In genomic region chr3:51941447-51941797, GRCh38 we compare ENCODE assay signal across 8 cellular contexts. TPM values are rescaled to one million over a fixed set of nuclear protein-coding genes. Genes with fewer than 3 reads are reported as not detected.
DNase-seq lines count a peak whose midpoint lies in the region; ATAC-seq, FAIRE-seq and TF ChIP-seq lines count a peak whose summit lies in the region.

No MANE protein-coding gene starts in this region.

- CTCF ChIA-PET in activated CD4-positive, alpha-beta T cell treated with anti-CD3 and anti-CD28 coated beads for 36 hours (lab: Charles Lee): interaction anchor here (0.6 to 3.3 kb wide), 25 partner anchors 9 to 1623 kb away, joined by 3 to 30 read pairs (median 4); partner anchors contain the start of genes ABHD14A, ABHD14B, DUSP7 and IQCF2
- CTCF ChIA-PET in HepG2 (lab: Yijun Ruan, JAX; ENCODE audit: low intra/inter-chr PET ratio, low total read pairs): interaction anchor here (1.2 to 2.1 kb wide), 4 partner anchors 33 to 60 kb away, joined by 3 to 34 read pairs (median 14); partner anchors contain the start of genes ABHD14A, ABHD14B, ACY1 and RPL29

- peak overlapping the region; percentile 82 for H3K9ac ChIP-seq in HepG2 (ENCODE audit: insufficient read depth, low read depth, low read length)

- H3K36me3 Mint-ChIP-seq in activated CD4-positive, alpha-beta T cell treated with anti-CD3 and anti-CD28 coated beads for 36 hours (ENCODE audit: low read depth): peaks cover 25% of the 10 kb centered on the region
- H3K36me3 Mint-ChIP-seq in activated naive CD8-positive, alpha-beta T cell treated with anti-CD3 and anti-CD28 coated beads, Interleukin-2, amount 50 U/mL, for 24 hours (ENCODE audit: low read depth): peaks cover 21% of the 10 kb centered on the region

- no peak for TF ChIP-seq CTCF in HepG2 (CRISPR knock-in tag; IDR thresholded peaks at IDR 0.05)

- no peak for TF ChIP-seq EP300 in HepG2 (IDR thresholded peaks at IDR 0.05; ENCODE audit: low read depth in 2 of 2, low read length in 2 of 2)
- TF ChIP-seq EP300 in HepG2 (CRISPR knock-in tag; IDR thresholded peaks at IDR 0.05; ENCODE audit: borderline replicate concordance): no peak

- H3K4me3 ChIP-seq in HepG2 (replicated peaks in 1 of 3; ENCODE audit: insufficient read depth in 1 of 3, low read depth in 2 of 3, low read length in 3 of 3): peak overlapping the region; percentile 75 to 84 (median 80)
- H3K4me3 ChIP-seq in thymus (ENCODE audit: low read length): peak overlapping the region; percentile 59

- POLR2A ChIA-PET in activated CD4-positive, alpha-beta T cell treated with anti-CD3 and anti-CD28 coated beads for 36 hours (lab: Charles Lee): interaction anchor here (0.6 to 1.1 kb wide), 7 partner anchors 28 to 1374 kb away, joined by 3 to 13 read pairs (median 3); partner anchors contain the start of genes ACY1, C3orf18, DUSP7 and RPL29
- POLR2A ChIA-PET in HepG2 (lab: Yijun Ruan, JAX): interaction anchor here (0.7 to 4.5 kb wide), 13 partner anchors 9 to 297 kb away, joined by 3 to 173 read pairs (median 13); partner anchors contain the start of genes ABHD14A, ABHD14B, ACY1 and DUSP7

- no peak for ATAC-seq in activated CD4-positive, alpha-beta T cell treated with anti-CD3 and anti-CD28 coated beads for 36 hours
- no peak for ATAC-seq in activated naive CD8-positive, alpha-beta T cell treated with anti-CD3 and anti-CD28 coated beads, Interleukin-2, amount 50 U/mL, for 24 hours
- ATAC-seq in HepG2 (no peak), GM19035 (IDR thresholded peaks at IDR 0.05; ENCODE audit: unreplicated experiment) (no peak), HG03039 (IDR thresholded peaks at IDR 0.05; ENCODE audit: unreplicated experiment) (no peak)

- no peaks in the 10 kb centered on the region; the same call in 1 of the 2 replicates for H4K20me1 ChIP-seq in HepG2 (ENCODE audit: insufficient read depth, low read length)

- peak overlapping the region; percentile 84 for H3K4me3 Mint-ChIP-seq in activated CD4-positive, alpha-beta T cell treated with anti-CD3 and anti-CD28 coated beads for 36 hours
- peak overlapping the region; percentile 79 for H3K4me3 Mint-ChIP-seq in activated naive CD8-positive, alpha-beta T cell treated with anti-CD3 and anti-CD28 coated beads, Interleukin-2, amount 50 U/mL, for 24 hours

- no TSS peak for BruUV-seq in HepG2 (replicated peaks; lab: Mats Ljungman, UMichigan)

- H3K9me3 ChIP-seq in HepG2 (ENCODE audit: low read length): no peaks in the 10 kb centered on the region
- no peaks in the 10 kb centered on the region for H3K9me3 ChIP-seq in thymus (ENCODE audit: control insufficient read depth)

- H3K4me1 Mint-ChIP-seq in activated CD4-positive, alpha-beta T cell treated with anti-CD3 and anti-CD28 coated beads for 36 hours: peaks cover 33% of the 10 kb centered on the region
- peaks cover 32% of the 10 kb centered on the region for H3K4me1 Mint-ChIP-seq in activated naive CD8-positive, alpha-beta T cell treated with anti-CD3 and anti-CD28 coated beads, Interleukin-2, amount 50 U/mL, for 24 hours

- no peak overlapping the region for H2AFZ ChIP-seq in HepG2 (ENCODE audit: low read length)

- no peaks in the 10 kb centered on the region for H3K9me3 Mint-ChIP-seq in activated CD4-positive, alpha-beta T cell treated with anti-CD3 and anti-CD28 coated beads for 36 hours (ENCODE audit: low read depth)
- no peaks in the 10 kb centered on the region for H3K9me3 Mint-ChIP-seq in activated naive CD8-positive, alpha-beta T cell treated with anti-CD3 and anti-CD28 coated beads, Interleukin-2, amount 50 U/mL, for 24 hours

- H3K27me3 Mint-ChIP-seq in activated CD4-positive, alpha-beta T cell treated with anti-CD3 and anti-CD28 coated beads for 36 hours: no peaks in the 10 kb centered on the region
- H3K27me3 Mint-ChIP-seq in activated naive CD8-positive, alpha-beta T cell treated with anti-CD3 and anti-CD28 coated beads, Interleukin-2, amount 50 U/mL, for 24 hours: no peaks in the 10 kb centered on the region

- DNase-seq in activated CD4-positive, alpha-beta T cell treated with anti-CD3 and anti-CD28 coated beads for 36 hours: no peak
- no peak for DNase-seq in activated CD4-positive, alpha-beta T cell treated with anti-CD3 and anti-CD28 coated beads for 48 hours
- DNase-seq in activated naive CD8-positive, alpha-beta T cell treated with anti-CD3 and anti-CD28 coated beads, Interleukin-2, amount 50 U/mL, for 24 hours: no peak
- no peak for DNase-seq in HepG2 (ENCODE audit: low spot score)
- DNase-seq in NCI-H524 (lab: John Stamatoyannopoulos, UW): no peak

- H3K79me2 ChIP-seq in HepG2 (ENCODE audit: insufficient read depth, low read length): peaks cover 28% of the 10 kb centered on the region

- WGBS in HepG2 (ENCODE audit: low lambda C conversion rate): no CpG with 5 or more reads among the region's 21 CpGs
- WGBS in thymus: 1% methylated on average over 21 of the region's 21 CpGs

- in situ Hi-C loops in HepG2 (cut with HindIII; ENCODE audit: extremely low pct_ligation_motif_present, low pct_unique_long_range_greater_than_20kb): no loop called here

- intact Hi-C loops in activated CD4-positive, alpha-beta T cell treated with anti-CD3 and anti-CD28 coated beads for 36 hours (cut with DNase I, micrococcal nuclease): loop anchor here (5.0 to 10.0 kb wide), 2 partner anchors 1327 to 1644 kb away; partner anchors contain the start of genes CISH (in 1 of the 2), HYAL3 (in 1 of the 2), MAPKAPK3 (in 1 of the 2) and NAA80 (in 1 of the 2)
- intact Hi-C loops in HepG2 (cut with micrococcal nuclease; ENCODE audit: unreplicated experiment): no loop called here

- H3K36me3 ChIP-seq in HepG2 (replicated peaks in 1 of 2; ENCODE audit: control insufficient read depth in 1 of 2, insufficient read depth in 2 of 2, low read length in 2 of 2): peaks cover 8 to 24% of the 10 kb centered on the region in 2 experiments; a peak in 3 of 5 replicates
- H3K36me3 ChIP-seq in thymus (ENCODE audit: control insufficient read depth, insufficient read depth): peaks cover 19% of the 10 kb centered on the region

- H3K4me1 ChIP-seq in HepG2 (ENCODE audit: insufficient read depth, low read length): peaks cover 33% of the 10 kb centered on the region
- H3K4me1 ChIP-seq in thymus (ENCODE audit: control insufficient read depth, insufficient read depth, low read length): peaks cover 11% of the 10 kb centered on the region

- H3K27ac Mint-ChIP-seq in activated CD4-positive, alpha-beta T cell treated with anti-CD3 and anti-CD28 coated beads for 36 hours: peak overlapping the region; percentile 45
- peak overlapping the region; percentile 63 for H3K27ac Mint-ChIP-seq in activated naive CD8-positive, alpha-beta T cell treated with anti-CD3 and anti-CD28 coated beads, Interleukin-2, amount 50 U/mL, for 24 hours

- H3K27ac ChIP-seq in HepG2 (ENCODE audit: extremely low read length, insufficient read depth, low read length): peak overlapping the region; percentile 41
- H3K27ac ChIP-seq in thymus (ENCODE audit: low read depth): peak overlapping the region; percentile 26

- H3K27me3 ChIP-seq in HepG2 (ENCODE audit: control insufficient read depth in 1 of 2, insufficient read depth in 2 of 2, low read length in 2 of 2) (no peaks in the 10 kb centered on the region; a peak in 1 of 5 replicates), thymus (ENCODE audit: control insufficient read depth, insufficient read depth) (no peaks in the 10 kb centered on the region)

- FAIRE-seq in HepG2 (lab: Jason Lieb, UNC): no peak

- TF ChIP-seq POLR2A in HepG2 (IDR thresholded peaks at IDR 0.05; ENCODE audit: insufficient read depth in 1 of 2, low read depth in 2 of 2, low read length in 2 of 2): no peak

- H3K4me2 ChIP-seq in HepG2 (ENCODE audit: low read depth, low read length): peak overlapping the region; percentile 95

- TF ChIP-seq RAD21 in HepG2 (CRISPR knock-in tag; IDR thresholded peaks at IDR 0.05): no peak

RNA-seq across cellular contexts. Expression of gene RRP9, which starts 0.3 kb away (rescaled TPM):
- 10 to 100 TPM; 38.2 to 39.3 TPM for total RNA-seq in activated CD4-positive, alpha-beta T cell treated with anti-CD3 and anti-CD28 coated beads for 36 hours
- total RNA-seq in HepG2 (2016; rRNA removed; fragmentation: Illumina TruSeq; extraction: Trizol): 39.4 and 44.0 TPM in 2 replicates
- 6.2 and 7.8 TPM in 2 replicates for total RNA-seq in HepG2 (2016; cell fraction: cytosol; rRNA removed; fragmentation: Illumina TruSeq; extraction: Trizol; ENCODE audit: low read depth)
- total RNA-seq in HepG2 (2016; cell fraction: insoluble cytoplasmic fraction; rRNA removed; fragmentation: Illumina TruSeq; extraction: Trizol): 38.4 and 46.4 TPM in 2 replicates
- 10.0 and 10.2 TPM in 2 replicates for total RNA-seq in HepG2 (2016; cell fraction: membrane; rRNA removed; fragmentation: Illumina TruSeq; extraction: Trizol)
- total RNA-seq in HepG2 (2016; cell fraction: nucleus; rRNA removed; fragmentation: Illumina TruSeq; extraction: Trizol): 21.0 and 22.3 TPM in 2 replicates
- 14.8 and 18.4 TPM in 2 replicates for polyA plus RNA-seq in HepG2 (2011; rRNA removed)
- 13.9 and 19.4 TPM in 2 replicates for polyA plus RNA-seq in HepG2 (2011; cell fraction: cytosol; rRNA removed)
- polyA plus RNA-seq in HepG2 (2011; cell fraction: nucleus; rRNA removed): 42.5 and 45.1 TPM in 2 replicates
- 14.6 and 19.9 TPM in 2 replicates for polyA plus RNA-seq in HepG2 (2012)
- 5.6 and 5.7 TPM in 2 replicates for polyA plus RNA-seq in HepG2 (2016; cell fraction: cytosol; fragmentation: Illumina TruSeq; extraction: Trizol; ENCODE audit: low read depth)
- polyA plus RNA-seq in HepG2 (2016; cell fraction: insoluble cytoplasmic fraction; fragmentation: Illumina TruSeq; extraction: Trizol; ENCODE audit: low read depth): 36.5 and 39.9 TPM in 2 replicates
- polyA plus RNA-seq in HepG2 (2016; cell fraction: membrane; fragmentation: Illumina TruSeq; extraction: Trizol; ENCODE audit: low read depth): 7.6 and 8.2 TPM in 2 replicates
- 51.2 and 56.8 TPM in 2 replicates for polyA plus RNA-seq in HepG2 (2016; cell fraction: nucleus; fragmentation: Illumina TruSeq; extraction: Trizol; ENCODE audit: insufficient read depth, low read depth)
- 24.9 and 39.6 TPM in 2 replicates for polyA minus RNA-seq in HepG2 (2011; rRNA and poly(A)+ RNA removed; ENCODE audit: low replicate concordance)
- polyA minus RNA-seq in HepG2 (2011; cell fraction: cytosol; rRNA and poly(A)+ RNA removed): 10.6 and 12.4 TPM in 2 replicates
- 4.5 and 4.8 TPM in 2 replicates for polyA minus RNA-seq in HepG2 (2011; cell fraction: nucleus; rRNA and poly(A)+ RNA removed)
- polyA plus RNA-seq in thymus: 16.9 TPM

RNA-seq across cellular contexts. Expression of gene PARP3, which starts 0.7 kb away (rescaled TPM):
- total RNA-seq in activated CD4-positive, alpha-beta T cell treated with anti-CD3 and anti-CD28 coated beads for 36 hours: 10 to 100 TPM; 10.6 to 12.2 TPM
- total RNA-seq in HepG2 (2016; rRNA removed; fragmentation: Illumina TruSeq; extraction: Trizol): 7.7 and 11.2 TPM in 2 replicates
- total RNA-seq in HepG2 (2016; cell fraction: cytosol; rRNA removed; fragmentation: Illumina TruSeq; extraction: Trizol; ENCODE audit: low read depth): 4.4 and 5.3 TPM in 2 replicates
- 6.8 and 10.6 TPM in 2 replicates for total RNA-seq in HepG2 (2016; cell fraction: insoluble cytoplasmic fraction; rRNA removed; fragmentation: Illumina TruSeq; extraction: Trizol)
- total RNA-seq in HepG2 (2016; cell fraction: membrane; rRNA removed; fragmentation: Illumina TruSeq; extraction: Trizol): 10.0 and 10.4 TPM in 2 replicates
- 10.2 and 13.8 TPM in 2 replicates for total RNA-seq in HepG2 (2016; cell fraction: nucleus; rRNA removed; fragmentation: Illumina TruSeq; extraction: Trizol)
- polyA plus RNA-seq in HepG2 (2011; rRNA removed): 21.5 and 24.0 TPM in 2 replicates
- 11.3 and 15.3 TPM in 2 replicates for polyA plus RNA-seq in HepG2 (2011; cell fraction: cytosol; rRNA removed)
- 122 and 127 TPM in 2 replicates for polyA plus RNA-seq in HepG2 (2011; cell fraction: nucleus; rRNA removed)
- 13.0 and 15.1 TPM in 2 replicates for polyA plus RNA-seq in HepG2 (2012)
- polyA plus RNA-seq in HepG2 (2016; cell fraction: cytosol; fragmentation: Illumina TruSeq; extraction: Trizol; ENCODE audit: low read depth): 4.9 and 6.1 TPM in 2 replicates
- polyA plus RNA-seq in HepG2 (2016; cell fraction: insoluble cytoplasmic fraction; fragmentation: Illumina TruSeq; extraction: Trizol; ENCODE audit: low read depth): 7.2 and 10.0 TPM in 2 replicates
- 9.7 and 11.0 TPM in 2 replicates for polyA plus RNA-seq in HepG2 (2016; cell fraction: membrane; fragmentation: Illumina TruSeq; extraction: Trizol; ENCODE audit: low read depth)
- polyA plus RNA-seq in HepG2 (2016; cell fraction: nucleus; fragmentation: Illumina TruSeq; extraction: Trizol; ENCODE audit: insufficient read depth, low read depth): 32.8 and 38.7 TPM in 2 replicates
- 11.0 and 13.9 TPM in 2 replicates for polyA minus RNA-seq in HepG2 (2011; rRNA and poly(A)+ RNA removed; ENCODE audit: low replicate concordance)
- polyA minus RNA-seq in HepG2 (2011; cell fraction: cytosol; rRNA and poly(A)+ RNA removed): 4.7 and 10.5 TPM in 2 replicates
- polyA minus RNA-seq in HepG2 (2011; cell fraction: nucleus; rRNA and poly(A)+ RNA removed): 12.6 and 14.9 TPM in 2 replicates
- polyA plus RNA-seq in thymus: 11.2 TPM

RNA-seq across cellular contexts. Expression of gene GPR62, which starts 13.8 kb away (rescaled TPM):
- total RNA-seq in activated CD4-positive, alpha-beta T cell treated with anti-CD3 and anti-CD28 coated beads for 36 hours: not detected
- not detected in 2 replicates for total RNA-seq in HepG2 (2016; rRNA removed; fragmentation: Illumina TruSeq; extraction: Trizol)
- not detected in 2 replicates for total RNA-seq in HepG2 (2016; cell fraction: cytosol; rRNA removed; fragmentation: Illumina TruSeq; extraction: Trizol; ENCODE audit: low read depth)
- not detected in 2 replicates for total RNA-seq in HepG2 (2016; cell fraction: insoluble cytoplasmic fraction; rRNA removed; fragmentation: Illumina TruSeq; extraction: Trizol)
- not detected in 2 replicates for total RNA-seq in HepG2 (2016; cell fraction: membrane; rRNA removed; fragmentation: Illumina TruSeq; extraction: Trizol)
- total RNA-seq in HepG2 (2016; cell fraction: nucleus; rRNA removed; fragmentation: Illumina TruSeq; extraction: Trizol): not detected in 2 replicates
- polyA plus RNA-seq in HepG2 (2011; rRNA removed) (not detected in 2 replicates), thymus (0.02 TPM)
- not detected in 2 replicates for polyA plus RNA-seq in HepG2 (2011; cell fraction: cytosol; rRNA removed)
- 0.17 and 0.24 TPM in 2 replicates for polyA plus RNA-seq in HepG2 (2011; cell fraction: nucleus; rRNA removed)
- polyA plus RNA-seq in HepG2 (2012): 0.09 TPM in 1 of 2 replicates, not detected in the other
- polyA plus RNA-seq in HepG2 (2016; cell fraction: cytosol; fragmentation: Illumina TruSeq; extraction: Trizol; ENCODE audit: low read depth): not detected in 2 replicates
- not detected in 2 replicates for polyA plus RNA-seq in HepG2 (2016; cell fraction: insoluble cytoplasmic fraction; fragmentation: Illumina TruSeq; extraction: Trizol; ENCODE audit: low read depth)
- polyA plus RNA-seq in HepG2 (2016; cell fraction: membrane; fragmentation: Illumina TruSeq; extraction: Trizol; ENCODE audit: low read depth): not detected in 2 replicates
- not detected in 2 replicates for polyA plus RNA-seq in HepG2 (2016; cell fraction: nucleus; fragmentation: Illumina TruSeq; extraction: Trizol; ENCODE audit: insufficient read depth, low read depth)
- 0.14 TPM in 1 of 2 replicates, not detected in the other for polyA minus RNA-seq in HepG2 (2011; rRNA and poly(A)+ RNA removed; ENCODE audit: low replicate concordance)
- polyA minus RNA-seq in HepG2 (2011; cell fraction: cytosol; rRNA and poly(A)+ RNA removed): not detected in 2 replicates
- 0.25 TPM in 1 of 2 replicates, not detected in the other for polyA minus RNA-seq in HepG2 (2011; cell fraction: nucleus; rRNA and poly(A)+ RNA removed)

RNA-seq across cellular contexts. Expression of gene PCBP4, which starts 25.8 kb away (rescaled TPM):
- 10 to 100 TPM; 12.5 to 13.6 TPM for total RNA-seq in activated CD4-positive, alpha-beta T cell treated with anti-CD3 and anti-CD28 coated beads for 36 hours
- total RNA-seq in HepG2 (2016; rRNA removed; fragmentation: Illumina TruSeq; extraction: Trizol): 32.5 and 36.8 TPM in 2 replicates
- 26.7 and 28.9 TPM in 2 replicates for total RNA-seq in HepG2 (2016; cell fraction: cytosol; rRNA removed; fragmentation: Illumina TruSeq; extraction: Trizol; ENCODE audit: low read depth)
- total RNA-seq in HepG2 (2016; cell fraction: insoluble cytoplasmic fraction; rRNA removed; fragmentation: Illumina TruSeq; extraction: Trizol): 31.0 and 37.9 TPM in 2 replicates
- total RNA-seq in HepG2 (2016; cell fraction: membrane; rRNA removed; fragmentation: Illumina TruSeq; extraction: Trizol): 44.9 and 54.5 TPM in 2 replicates
- 17.4 and 21.9 TPM in 2 replicates for total RNA-seq in HepG2 (2016; cell fraction: nucleus; rRNA removed; fragmentation: Illumina TruSeq; extraction: Trizol)
- polyA plus RNA-seq in HepG2 (2011; rRNA removed) (51.3 and 58.9 TPM in 2 replicates), thymus (21.0 TPM)
- 33.8 and 49.2 TPM in 2 replicates for polyA plus RNA-seq in HepG2 (2011; cell fraction: cytosol; rRNA removed)
- 143 and 178 TPM in 2 replicates for polyA plus RNA-seq in HepG2 (2011; cell fraction: nucleus; rRNA removed)
- 14.2 and 28.3 TPM in 2 replicates for polyA plus RNA-seq in HepG2 (2012)
- polyA plus RNA-seq in HepG2 (2016; cell fraction: cytosol; fragmentation: Illumina TruSeq; extraction: Trizol; ENCODE audit: low read depth): 36.6 and 43.0 TPM in 2 replicates
- 42.3 and 45.0 TPM in 2 replicates for polyA plus RNA-seq in HepG2 (2016; cell fraction: insoluble cytoplasmic fraction; fragmentation: Illumina TruSeq; extraction: Trizol; ENCODE audit: low read depth)
- polyA plus RNA-seq in HepG2 (2016; cell fraction: membrane; fragmentation: Illumina TruSeq; extraction: Trizol; ENCODE audit: low read depth): 49.2 and 54.4 TPM in 2 replicates
- 57.5 and 60.6 TPM in 2 replicates for polyA plus RNA-seq in HepG2 (2016; cell fraction: nucleus; fragmentation: Illumina TruSeq; extraction: Trizol; ENCODE audit: insufficient read depth, low read depth)
- 19.8 and 51.2 TPM in 2 replicates for polyA minus RNA-seq in HepG2 (2011; rRNA and poly(A)+ RNA removed; ENCODE audit: low replicate concordance)
- 15.7 and 19.8 TPM in 2 replicates for polyA minus RNA-seq in HepG2 (2011; cell fraction: cytosol; rRNA and poly(A)+ RNA removed)
- polyA minus RNA-seq in HepG2 (2011; cell fraction: nucleus; rRNA and poly(A)+ RNA removed): 12.0 and 15.7 TPM in 2 replicates

RNA-seq across cellular contexts. Expression of gene ABHD14B, which starts 32.4 kb away (rescaled TPM):
- 10 to 100 TPM; 62.4 to 65.0 TPM for total RNA-seq in activated CD4-positive, alpha-beta T cell treated with anti-CD3 and anti-CD28 coated beads for 36 hours
- 40.4 and 44.4 TPM in 2 replicates for total RNA-seq in HepG2 (2016; rRNA removed; fragmentation: Illumina TruSeq; extraction: Trizol)
- total RNA-seq in HepG2 (2016; cell fraction: cytosol; rRNA removed; fragmentation: Illumina TruSeq; extraction: Trizol; ENCODE audit: low read depth): 13.6 and 18.3 TPM in 2 replicates
- 39.5 and 45.7 TPM in 2 replicates for total RNA-seq in HepG2 (2016; cell fraction: insoluble cytoplasmic fraction; rRNA removed; fragmentation: Illumina TruSeq; extraction: Trizol)
- total RNA-seq in HepG2 (2016; cell fraction: membrane; rRNA removed; fragmentation: Illumina TruSeq; extraction: Trizol): 31.7 and 38.5 TPM in 2 replicates
- total RNA-seq in HepG2 (2016; cell fraction: nucleus; rRNA removed; fragmentation: Illumina TruSeq; extraction: Trizol): 23.4 and 24.3 TPM in 2 replicates
- polyA plus RNA-seq in HepG2 (2011; rRNA removed) (102 and 108 TPM in 2 replicates), thymus (48.2 TPM)
- 95.9 and 104 TPM in 2 replicates for polyA plus RNA-seq in HepG2 (2011; cell fraction: cytosol; rRNA removed)
- polyA plus RNA-seq in HepG2 (2011; cell fraction: nucleus; rRNA removed): 69.4 and 73.2 TPM in 2 replicates
- 40.5 and 57.0 TPM in 2 replicates for polyA plus RNA-seq in HepG2 (2012)
- polyA plus RNA-seq in HepG2 (2016; cell fraction: cytosol; fragmentation: Illumina TruSeq; extraction: Trizol; ENCODE audit: low read depth): 22.6 and 24.5 TPM in 2 replicates
- polyA plus RNA-seq in HepG2 (2016; cell fraction: insoluble cytoplasmic fraction; fragmentation: Illumina TruSeq; extraction: Trizol; ENCODE audit: low read depth): 68.7 and 73.5 TPM in 2 replicates
- 44.0 and 45.5 TPM in 2 replicates for polyA plus RNA-seq in HepG2 (2016; cell fraction: membrane; fragmentation: Illumina TruSeq; extraction: Trizol; ENCODE audit: low read depth)
- 59.0 and 60.0 TPM in 2 replicates for polyA plus RNA-seq in HepG2 (2016; cell fraction: nucleus; fragmentation: Illumina TruSeq; extraction: Trizol; ENCODE audit: insufficient read depth, low read depth)
- polyA minus RNA-seq in HepG2 (2011; rRNA and poly(A)+ RNA removed; ENCODE audit: low replicate concordance): 111 and 118 TPM in 2 replicates
- 32.2 and 37.7 TPM in 2 replicates for polyA minus RNA-seq in HepG2 (2011; cell fraction: cytosol; rRNA and poly(A)+ RNA removed)
- polyA minus RNA-seq in HepG2 (2011; cell fraction: nucleus; rRNA and poly(A)+ RNA removed): 17.9 and 25.7 TPM in 2 replicates
